In the genomic region with DNA sequence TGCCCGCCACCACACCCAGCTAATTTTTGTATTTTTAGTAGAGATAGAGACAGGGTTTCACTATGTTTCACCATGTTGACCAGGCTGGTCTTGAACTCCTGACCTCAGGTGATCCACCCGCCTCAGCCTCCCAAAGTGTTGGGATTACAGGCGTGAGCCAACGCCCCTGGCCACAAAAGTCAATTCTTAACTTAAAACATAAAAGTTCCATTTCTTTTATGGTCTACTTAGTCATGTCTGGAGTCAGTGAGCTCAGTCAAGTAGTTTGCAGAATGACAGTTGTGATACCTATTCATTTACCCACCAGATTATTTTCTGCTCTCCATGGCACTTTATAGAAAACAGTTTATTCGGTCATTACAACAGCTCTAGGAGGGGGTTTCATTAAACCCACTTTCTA, we compare ENCODE assay signal across 22 cellular contexts.
DNase-seq lines count a peak whose midpoint lies in the region; TF ChIP-seq lines count a peak whose summit lies in the region.
"Had no signal": no experiment of that assay in that cellular context is flagged by ENCODE, and none has a peak within 500 bp of the region (broad histone marks: within the 10 kb centered on the region; RNA-seq: fewer than 3 reads in every experiment).

No MANE protein-coding gene starts in this region.

- TF ChIP-seq CTCF in osteoblast (IDR thresholded peaks at IDR 0.05; ENCODE audit: extremely low read depth, low read depth, low read length) (no peak), spleen (IDR thresholded peaks at IDR 0.05 in 8 of 11, conservative IDR thresholded peaks at IDR 0.05 in 3 of 11) (no peak)

- no peaks in the 10 kb centered on the region for H3K36me3 ChIP-seq in osteoblast (ENCODE audit: insufficient read depth, low read length)
- no peaks in the 10 kb centered on the region for H3K36me3 ChIP-seq in spleen
- H3K36me3 ChIP-seq: BE2C, cardiac muscle cell, neutrophil, upper lobe of left lung had no signal

- 77 to 80% (median 79%) methylated on average over 5 of the region's 5 CpGs for WGBS in spleen, 5 donors

- no peaks in the 10 kb centered on the region for H3K79me2 ChIP-seq in osteoblast (ENCODE audit: insufficient read depth, low read length)

- H3K27me3 ChIP-seq in osteoblast (ENCODE audit: insufficient read depth, low read length) (no peaks in the 10 kb centered on the region), spleen (replicated peaks in 1 of 7) (no peaks in the 10 kb centered on the region)
- H3K27me3 ChIP-seq: cardiac muscle cell, foreskin keratinocyte, neutrophil, upper lobe of left lung had no signal

- no peak overlapping the region for H2AFZ ChIP-seq in osteoblast (ENCODE audit: low read length)

- H3K4me3 ChIP-seq in osteoblast (ENCODE audit: insufficient read depth, low read length) (no peak overlapping the region), spleen (no peak overlapping the region)
- H3K4me3 ChIP-seq: cardiac muscle cell, upper lobe of left lung had no signal

- H3K4me2 ChIP-seq in osteoblast (ENCODE audit: insufficient read depth, low read length), result no peak overlapping the region

- no peak for TF ChIP-seq POLR2A in spleen (IDR thresholded peaks at IDR 0.05)

- H4K20me1 ChIP-seq in osteoblast (ENCODE audit: insufficient read depth, low read length), result no peaks in the 10 kb centered on the region

- H3K27ac ChIP-seq in osteoblast (ENCODE audit: low read depth, low read length), result no peak overlapping the region
- no peak overlapping the region for H3K27ac ChIP-seq in spleen
- H3K27ac ChIP-seq: cardiac muscle cell, foreskin keratinocyte, neutrophil, upper lobe of left lung had no signal

- intact Hi-C loops in spleen (cut with DNase I; ENCODE audit: low total_unique reads), result no loop called here

- no peaks in the 10 kb centered on the region for H3K4me1 ChIP-seq in osteoblast (ENCODE audit: insufficient read depth, low read length)
- peaks cover 0 to 30% (median 7%) of the 10 kb centered on the region in 6 donors for H3K4me1 ChIP-seq in spleen
- H3K4me1 ChIP-seq: BE2C, foreskin keratinocyte had no signal

- DNase-seq in activated CD4-positive, alpha-beta T cell treated with anti-CD3 and anti-CD28 coated beads, Interleukin-2, amount 50 U/mL, for 48 hours, result peak; percentile 58 to 66
- DNase-seq in activated CD4-positive, alpha-beta T cell treated with anti-CD3 and anti-CD28 coated beads, Interleukin-2, amount 50 U/mL, for 1 hour, result no peak
- peak; percentile 29 for DNase-seq in stimulated activated naive CD4-positive, alpha-beta T cell treated with Interleukin-2 at 50 U/mL for 16 hours (lab: John Stamatoyannopoulos, UW)
- DNase-seq in stimulated activated naive CD4-positive, alpha-beta T cell (lab: John Stamatoyannopoulos, UW), result no peak
- peak; percentile 50 for DNase-seq in osteoblast (ENCODE audit: insufficient read length, low spot score, missing footprints)
- DNase-seq in cerebellum (ENCODE audit: low spot score), result no peak
- no peak for DNase-seq in globus pallidus (ENCODE audit: low spot score)
- DNase-seq in spleen, result no peak
- DNase-seq: activated CD8-positive, alpha-beta memory T cell treated with anti-CD3 and anti-CD28 coated beads for 24 hours; aorta; BE2C; cortex of kidney; foreskin keratinocyte; left colon; NCI-H1105; NCI-H2081; NCI-H345; NCI-H748 treated with DMSO at 0.1 percent for 48 hours; RPMI8226; upper lobe of left lung had no signal

- H3K9me3 ChIP-seq in osteoblast (ENCODE audit: low read depth, low read length) (no peaks in the 10 kb centered on the region), spleen (no peaks in the 10 kb centered on the region)
- H3K9me3 ChIP-seq: BE2C, neutrophil, upper lobe of left lung had no signal

Comparison
In these comparisons a context has a peak if more than half of its experiments do, and no peak if none do; other contexts are left out.
1. DNase-seq: peak in activated CD4-positive, alpha-beta T cell treated with anti-CD3 and anti-CD28 coated beads, Interleukin-2, amount 50 U/mL, for 48 hours (2 of 2), stimulated activated naive CD4-positive, alpha-beta T cell treated with Interleukin-2 at 50 U/mL for 16 hours (single experiment) and osteoblast (single experiment); none in activated CD4-positive, alpha-beta T cell treated with anti-CD3 and anti-CD28 coated beads, Interleukin-2, amount 50 U/mL, for 1 hour (single experiment), stimulated activated naive CD4-positive, alpha-beta T cell (0 of 6), cerebellum (single experiment), globus pallidus (single experiment) and spleen (single experiment).